13 cellular contexts compared by ENCODE assay signal in the genomic region with DNA sequence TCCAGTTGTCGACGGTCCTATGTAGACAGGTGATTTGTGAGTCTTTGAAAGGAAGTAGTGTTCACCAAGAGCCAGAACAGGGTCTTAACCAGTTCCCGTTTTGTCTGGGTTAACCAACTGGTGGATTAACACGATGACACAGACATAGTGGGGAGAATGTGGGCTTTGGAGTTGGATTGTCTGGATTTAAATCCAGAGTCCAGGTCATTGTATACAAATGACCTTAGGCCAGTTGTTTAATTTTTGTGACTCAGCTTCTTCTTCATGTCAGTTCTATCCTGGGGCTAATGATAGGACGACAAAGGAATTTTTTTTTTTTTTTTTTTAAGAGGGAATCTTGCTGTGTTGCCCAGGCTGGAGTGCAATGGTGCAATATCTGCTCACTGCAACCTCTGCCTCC.
"Had no signal": no experiment of that assay in that cellular context is flagged by ENCODE, and none has a peak within 500 bp of the region (broad histone marks: within the 10 kb centered on the region; RNA-seq: fewer than 3 reads in every experiment).

No MANE protein-coding gene starts in this region.

- H3K36me3 ChIP-seq: adrenal gland had no signal

- H3K27ac Mint-ChIP-seq: activated CD4-positive, alpha-beta T cell treated with anti-CD3 and anti-CD28 coated beads, Interleukin-2, amount 10 ng/mL, durations not matched to agents 7 days and 5 days had no signal

- H3K27ac ChIP-seq: adrenal gland, body of pancreas had no signal

- H3K27me3 ChIP-seq: adrenal gland, body of pancreas had no signal

- DNase-seq: activated CD4-positive, alpha-beta T cell treated with anti-CD3 and anti-CD28 coated beads, Interleukin-2, amount 10 ng/mL, durations not matched to agents 7 days and 5 days; activated CD4-positive, CD25-positive, alpha-beta regulatory T cell; activated naive CD4-positive, alpha-beta T cell treated with anti-CD3 and anti-CD28 coated beads, Interleukin-2, amount 50 U/mL, for 16 hours; activated T-cell treated with anti-CD3 and anti-CD28 coated beads, Interleukin-2, amount 50 U/mL, for 1 hour; adrenal gland; body of pancreas; dermis blood vessel endothelial cell; glutamatergic neuron; stimulated activated CD4-positive, alpha-beta T cell treated with anti-CD3 and anti-CD28 coated beads, Interleukin-15, amount 100 ng/mL, for 24 hours; stimulated activated CD4-positive, alpha-beta T cell treated with anti-CD3 and anti-CD28 coated beads, Interleukin-4, amount 100 ng/mL, for 24 hours; T-helper 2 cell had no signal

- H3K27me3 Mint-ChIP-seq: activated CD4-positive, alpha-beta T cell treated with anti-CD3 and anti-CD28 coated beads, Interleukin-2, amount 10 ng/mL, durations not matched to agents 7 days and 5 days; type B pancreatic cell had no signal

- H3K9me3 Mint-ChIP-seq: activated CD4-positive, alpha-beta T cell treated with anti-CD3 and anti-CD28 coated beads, Interleukin-2, amount 10 ng/mL, durations not matched to agents 7 days and 5 days; neural crest cell had no signal

- H3K9me3 ChIP-seq: adrenal gland, body of pancreas had no signal

- H3K4me3 ChIP-seq: adrenal gland, body of pancreas had no signal

- H3K4me3 Mint-ChIP-seq: activated CD4-positive, alpha-beta T cell treated with anti-CD3 and anti-CD28 coated beads, Interleukin-2, amount 10 ng/mL, durations not matched to agents 7 days and 5 days; neural crest cell; type B pancreatic cell had no signal
